ENCODE assay signal across 8 cellular contexts in genomic region chr19:1171755-1172352, GRCh38. TPM values are rescaled to one million over a fixed set of nuclear protein-coding genes. Genes with fewer than 3 reads are reported as not detected.
DNase-seq lines count a peak whose midpoint lies in the region; ATAC-seq and TF ChIP-seq lines count a peak whose summit lies in the region.

No MANE protein-coding gene starts in this region.

- peak overlapping the region; percentile 84 for H3K27ac ChIP-seq in HUES48 (ENCODE audit: low read depth, low read length)
- peak overlapping the region in 8 of 10 donors; percentile 78 to 98 (median 94) for H3K27ac ChIP-seq in heart right ventricle
- H3K27ac ChIP-seq in smooth muscle cell (ENCODE audit: low read depth), result peak overlapping the region; percentile 75

- H3K9me3 ChIP-seq in HUES48 (ENCODE audit: control insufficient read depth, insufficient read depth, low read length) (no peaks in the 10 kb centered on the region), heart right ventricle (no peaks in the 10 kb centered on the region), smooth muscle cell (replicated peaks; ENCODE audit: low read depth) (no peaks in the 10 kb centered on the region)

- H3K36me3 ChIP-seq in HUES48 (ENCODE audit: control insufficient read depth, insufficient read depth, low read length) (no peaks in the 10 kb centered on the region), heart right ventricle (peaks cover 0 to 32% (median 0%) of the 10 kb centered on the region in 9 donors), smooth muscle cell (ENCODE audit: low read depth) (no peaks in the 10 kb centered on the region)

- DNase-seq in heart right ventricle (no peak), smooth muscle cell (lab: John Stamatoyannopoulos, UW; ENCODE audit: unreplicated experiment) (no peak), omental fat pad (ENCODE audit: low spot score) (no peak), inferior parietal cortex (ENCODE audit: extremely low spot score) (no peak), AML-193 (lab: John Stamatoyannopoulos, UW) (no peak)

- ATAC-seq in heart right ventricle (no peak), omental fat pad (ENCODE audit: low FRiP score) (no peak), GM21423 (IDR thresholded peaks at IDR 0.05; ENCODE audit: unreplicated experiment) (no peak)

- WGBS in heart right ventricle, 2 donors, result 68 to 72% methylated on average over 15 of the region's 15 CpGs
- WGBS in smooth muscle cell (ENCODE audit: low lambda C conversion rate), result 66% methylated on average over 14 of the region's 15 CpGs

- no peaks in the 10 kb centered on the region for H3K27me3 ChIP-seq in HUES48 (ENCODE audit: control insufficient read depth, insufficient read depth, low read length)
- no peaks in the 10 kb centered on the region for H3K27me3 ChIP-seq in heart right ventricle
- H3K27me3 ChIP-seq in smooth muscle cell (ENCODE audit: low read depth), result no peaks in the 10 kb centered on the region

- no peak overlapping the region for H2AFZ ChIP-seq in smooth muscle cell (ENCODE audit: low read depth)

- peaks cover 67% of the 10 kb centered on the region for H3K79me2 ChIP-seq in smooth muscle cell (ENCODE audit: low read depth)

- no peak overlapping the region for H3K9ac ChIP-seq in HUES48 (ENCODE audit: low read depth, low read length)
- peak overlapping the region; percentile 11 for H3K9ac ChIP-seq in smooth muscle cell (ENCODE audit: low read depth)

- TF ChIP-seq CTCF in WI38 (IDR thresholded peaks at IDR 0.05; ENCODE audit: low read depth, low read length) (no peak), heart right ventricle (IDR thresholded peaks at IDR 0.05) (no peak), smooth muscle cell (IDR thresholded peaks at IDR 0.05; ENCODE audit: borderline replicate concordance, insufficient read depth, poor library complexity, severe bottlenecking) (no peak), omental fat pad (IDR thresholded peaks at IDR 0.05) (no peak)

- peaks cover 57% of the 10 kb centered on the region for H4K20me1 ChIP-seq in smooth muscle cell (ENCODE audit: low read depth)

- H3K4me1 ChIP-seq in HUES48 (ENCODE audit: control insufficient read depth, insufficient read depth, low read length) (peaks cover 8% of the 10 kb centered on the region; the same call in 1 of the 2 replicates), heart right ventricle (peaks cover 0 to 65% (median 20%) of the 10 kb centered on the region in 9 donors), smooth muscle cell (ENCODE audit: low read depth) (peaks cover 16% of the 10 kb centered on the region)

- peak overlapping the region; percentile 28; the same call in 1 of the 2 replicates for H3K4me3 ChIP-seq in HUES48 (ENCODE audit: low read depth, low read length)
- peak overlapping the region; percentile 86 for H3K4me3 ChIP-seq in WI38 (ENCODE audit: low read depth, low read length)
- peak overlapping the region in 9 of 10 donors; percentile 71 to 96 (median 83) for H3K4me3 ChIP-seq in heart right ventricle
- H3K4me3 ChIP-seq in smooth muscle cell, result peak overlapping the region; percentile 85

- H3K4me2 ChIP-seq in smooth muscle cell, result peak overlapping the region; percentile 100

- intact Hi-C loops in heart right ventricle (cut with DNase I), result loop anchor here in 7 of 10 donors (5.0 to 10.0 kb wide), 3 partner anchors 40 to 60 kb away; no protein-coding TSS in a partner anchor

- H3F3A ChIP-seq in smooth muscle cell (ENCODE audit: low read depth), result peaks cover 14% of the 10 kb centered on the region

RNA-seq across cellular contexts. Expression of gene SBNO2, which starts 2.2 kb away (rescaled TPM):
- 10 to 100 TPM; 12.6 to 61.3 (median 16.1) TPM for total RNA-seq in heart right ventricle
- 10 to 100 TPM; 12.6 to 18.7 TPM for polyA plus RNA-seq in heart right ventricle
- total RNA-seq in smooth muscle cell, result 16.4 and 18.1 TPM in 2 replicates
- polyA plus RNA-seq in smooth muscle cell, result 17.6 and 20.9 TPM in 2 replicates
- 100 to 1,000 TPM in 1 of 4 donors, 10 to 100 TPM in 3; 33.1 to 208 (median 61.9) TPM for total RNA-seq in omental fat pad

RNA-seq across cellular contexts. Expression of gene STK11, which starts 33.7 kb away (rescaled TPM):
- 10 to 100 TPM; 43.7 to 71.6 (median 46.6) TPM for total RNA-seq in heart right ventricle
- polyA plus RNA-seq in heart right ventricle, result 10 to 100 TPM; 41.1 to 70.4 TPM
- 23.6 and 29.3 TPM in 2 replicates for total RNA-seq in smooth muscle cell
- 62.3 and 79.7 TPM in 2 replicates for polyA plus RNA-seq in smooth muscle cell
- 10 to 100 TPM; 38.0 to 48.4 (median 44.2) TPM for total RNA-seq in omental fat pad

Comparison
In these comparisons a context has a peak if more than half of its experiments do, and no peak if none do; other contexts are left out.
1. H3K4me3 ChIP-seq: peak in every context shown above with its lines; median percentile 86 in WI38; 85 in smooth muscle cell; 83 in heart right ventricle; 28 in HUES48.